Comparison of ENCODE assay signal across 12 cellular contexts in genomic region chrX:73668779-73669178, GRCh38.
"Had no signal": no experiment of that assay in that cellular context is flagged by ENCODE, and none has a peak within 500 bp of the region (broad histone marks: within the 10 kb centered on the region; RNA-seq: fewer than 3 reads in every experiment).

No MANE protein-coding gene starts in this region.

- DNase-seq: activated effector memory CD4-positive, alpha-beta T cell treated with Interleukin-2 at 50 U/mL for 16 hours; activated T-cell treated with anti-CD3 and anti-CD28 coated beads, Interleukin-2, amount 50 U/mL, for 1 hour; amniotic stem cell; dorsolateral prefrontal cortex; natural killer cell; spleen; stimulated activated CD4-positive, alpha-beta T cell treated with anti-CD3 and anti-CD28 coated beads, Interleukin-2, amount 100 ng/mL, for 24 hours; stimulated activated naive CD4-positive, alpha-beta T cell; substantia nigra; SW 1271; trophoblast cell had no signal

- H3K4me3 ChIP-seq: dorsolateral prefrontal cortex, spleen had no signal

- H3K4me1 ChIP-seq: spleen had no signal

- H3K27me3 ChIP-seq: spleen had no signal

- ATAC-seq: activated CD4-positive, CD25-positive, alpha-beta regulatory T cell treated with anti-CD3 and anti-CD28 coated beads, Interleukin-2, amount 50 U/mL, for 24 hours; natural killer cell had no signal

- H3K27ac ChIP-seq: dorsolateral prefrontal cortex, spleen had no signal
